Comparison of ENCODE assay signal across 9 cellular contexts in genomic region chr18:75208055-75208835, GRCh38. TPM values are rescaled to one million over a fixed set of nuclear protein-coding genes. Genes with fewer than 3 reads are reported as not detected.
DNase-seq lines count a peak whose midpoint lies in the region; ATAC-seq, FAIRE-seq and TF ChIP-seq lines count a peak whose summit lies in the region.
"Had no signal": no experiment of that assay in that cellular context is flagged by ENCODE, and none has a peak within 500 bp of the region (broad histone marks: within the 10 kb centered on the region; RNA-seq: fewer than 3 reads in every experiment).

No MANE protein-coding gene starts in this region.

- peak; percentile 56 for FAIRE-seq in GM12878 (lab: Jason Lieb, UNC)
- FAIRE-seq: colon had no signal

- under 1% methylated on average over 46 of the region's 73 CpGs for WGBS in GM12878 (ENCODE audit: insufficient coverage, insufficient replicate concordance, low lambda C conversion rate, missing lambda C conversion rate)
- WGBS in smooth muscle cell (ENCODE audit: low lambda C conversion rate): under 1% methylated on average over 68 of the region's 73 CpGs

- peaks cover 68% of the 10 kb centered on the region for H3K79me2 ChIP-seq in DOHH2 (ENCODE audit: control insufficient read depth, low read length)
- peaks cover 68% of the 10 kb centered on the region for H3K79me2 ChIP-seq in GM12878 (ENCODE audit: control insufficient read depth, insufficient read depth, low read length)
- peaks cover 83% of the 10 kb centered on the region for H3K79me2 ChIP-seq in smooth muscle cell (ENCODE audit: low read depth)

- H3K9me3 ChIP-seq in DOHH2 (ENCODE audit: control insufficient read depth, insufficient read depth, low read length) (no peaks in the 10 kb centered on the region), T-helper 17 cell (ENCODE audit: control insufficient read depth, low read length, poor library complexity, severe bottlenecking) (no peaks in the 10 kb centered on the region), GM12878 (replicated peaks; ENCODE audit: control insufficient read depth, insufficient read depth, low read length) (no peaks in the 10 kb centered on the region), iPS-20b (ENCODE audit: insufficient read depth, low read depth, low read length) (no peaks in the 10 kb centered on the region), smooth muscle cell (replicated peaks; ENCODE audit: low read depth) (no peaks in the 10 kb centered on the region)

- H3K27me3 ChIP-seq in DOHH2 (ENCODE audit: control insufficient read depth, low read length) (peaks cover 11% of the 10 kb centered on the region), GM12878 (replicated peaks in 1 of 2; ENCODE audit: control insufficient read depth in 2 of 2, insufficient read depth in 2 of 2, low read length in 1 of 2) (no peaks in the 10 kb centered on the region), iPS-20b (ENCODE audit: insufficient read depth, low read length) (peaks cover 87% of the 10 kb centered on the region), smooth muscle cell (ENCODE audit: low read depth) (no peaks in the 10 kb centered on the region)

- POLR2A ChIA-PET in GM12878 (lab: Charles Lee): no interaction called here

- in situ Hi-C loops in GM12878 (cut with MboI): loop anchor here (25.0 kb wide), 1 partner anchor 1904 kb away; no protein-coding TSS in a partner anchor

- H3K9me2 ChIP-seq in DOHH2 (replicated peaks; ENCODE audit: control insufficient read depth, low read length): no peaks in the 10 kb centered on the region

- peak; percentile 11 for ATAC-seq in GM21723 (IDR thresholded peaks at IDR 0.05; ENCODE audit: unreplicated experiment)
- peak; percentile 11 for ATAC-seq in T-helper 17 cell
- peak; percentile 7 for ATAC-seq in GM12878

- peak overlapping the region; percentile 86 for H3K27ac ChIP-seq in DOHH2 (ENCODE audit: low read depth, low read length)
- H3K27ac ChIP-seq in GM12878 (ENCODE audit: control insufficient read depth, insufficient read depth): peak overlapping the region; percentile 86
- no peak overlapping the region for H3K27ac ChIP-seq in iPS-20b (ENCODE audit: low read length)
- H3K27ac ChIP-seq in smooth muscle cell (ENCODE audit: low read depth): peak overlapping the region; percentile 82

- SMC1A ChIA-PET in GM12878 (lab: Charles Lee; ENCODE audit: uncharacterized antibody, unreplicated experiment): no interaction called here

- H2AFZ ChIP-seq in GM12878 (ENCODE audit: control insufficient read depth, low read depth, low read length): peak overlapping the region; percentile 82
- H2AFZ ChIP-seq in smooth muscle cell (ENCODE audit: low read depth): no peak overlapping the region

- peak overlapping the region; percentile 91 for H3K27ac Mint-ChIP-seq in T-helper 17 cell

- TF ChIP-seq CTCF in DOHH2 (IDR thresholded peaks at IDR 0.05; ENCODE audit: low read depth, low read length, poor library complexity, severe bottlenecking) (peak; percentile 24), GM12878 (IDR thresholded peaks at IDR 0.05 in 2 of 3, conservative IDR thresholded peaks at IDR 0.05 in 1 of 3; ENCODE audit: control insufficient read depth in 2 of 3, extremely low read depth in 1 of 3, insufficient read depth in 1 of 3, low read depth in 3 of 3, low read length in 3 of 3) (0 out of 6 replicates have a peak, but pooled peaks of 1 of the 3 experiments have one; percentile 1), smooth muscle cell (IDR thresholded peaks at IDR 0.05; ENCODE audit: borderline replicate concordance, insufficient read depth, poor library complexity, severe bottlenecking) (no peak)

- DNase-seq in LoVo (ENCODE audit: low spot score) (peak; percentile 41), T-helper 17 cell (peak in 2 of 3 donors; percentile 23 to 24), GM12878 (ENCODE audit: low read depth, low spot score) (no peak), smooth muscle cell (lab: John Stamatoyannopoulos, UW; ENCODE audit: unreplicated experiment) (no peak), COLO829 (ENCODE audit: low spot score) (no peak)

- no peaks in the 10 kb centered on the region for H3K27me3 Mint-ChIP-seq in T-helper 17 cell

- H3F3A ChIP-seq in DOHH2 (ENCODE audit: control insufficient read depth, insufficient read depth) (peaks cover 21% of the 10 kb centered on the region), smooth muscle cell (ENCODE audit: low read depth) (peaks cover 12% of the 10 kb centered on the region)

- H3K4me1 ChIP-seq in DOHH2 (ENCODE audit: control insufficient read depth, low read length): peaks cover 33% of the 10 kb centered on the region
- H3K4me1 ChIP-seq in GM12878 (ENCODE audit: control insufficient read depth, insufficient read depth, low read length): peaks cover 6% of the 10 kb centered on the region; the same call in 1 of the 2 replicates
- peaks cover 28% of the 10 kb centered on the region for H3K4me1 ChIP-seq in iPS-20b (ENCODE audit: insufficient read depth, low read length)
- H3K4me1 ChIP-seq in smooth muscle cell (ENCODE audit: low read depth): peaks cover 33% of the 10 kb centered on the region

- TF ChIP-seq EP300 in GM12878 (IDR thresholded peaks at IDR 0.05; ENCODE audit: borderline replicate concordance in 1 of 2, control insufficient read depth in 1 of 2, low read depth in 2 of 2, low read length in 2 of 2): no peak

- CTCF ChIA-PET in GM12878 (lab: Yijun Ruan, JAX): interaction anchor here (0.7 kb wide), 1 partner anchor 556 kb away, joined by 3 read pairs; no protein-coding TSS in a partner anchor

- peak; percentile 74 for TF ChIP-seq POLR2A in GM12878 (IDR thresholded peaks at IDR 0.05; ENCODE audit: low read depth, low read length)

- intact Hi-C loops in GM12878 (cut with micrococcal nuclease; ENCODE audit: unreplicated experiment): loop anchor here (5.0 to 10.0 kb wide), 8 partner anchors 36 to 1277 kb away; partner anchors contain the start of genes CNDP2, FBXO15 and TIMM21

- no peaks in the 10 kb centered on the region for H3K36me3 ChIP-seq in DOHH2 (ENCODE audit: control insufficient read depth, low read length)
- no peaks in the 10 kb centered on the region for H3K36me3 ChIP-seq in GM12878 (ENCODE audit: control insufficient read depth in 2 of 2, insufficient read depth in 2 of 2, low read length in 1 of 2)
- no peaks in the 10 kb centered on the region for H3K36me3 ChIP-seq in iPS-20b (ENCODE audit: insufficient read depth, low read depth, low read length)
- no peaks in the 10 kb centered on the region for H3K36me3 ChIP-seq in smooth muscle cell (ENCODE audit: low read depth)

- no peak for TF ChIP-seq RAD21 in GM12878 (IDR thresholded peaks at IDR 0.05; ENCODE audit: insufficient read depth, low read depth, low read length)

- H3K4me2 ChIP-seq in DOHH2 (ENCODE audit: low read length) (peak overlapping the region; percentile 84), GM12878 (ENCODE audit: control insufficient read depth, insufficient read depth) (peak overlapping the region; percentile 76), smooth muscle cell (peak overlapping the region; percentile 96)

- peaks cover 5% of the 10 kb centered on the region for H3K36me3 Mint-ChIP-seq in T-helper 17 cell (ENCODE audit: low read depth)

- H3K9ac ChIP-seq in GM12878 (ENCODE audit: control insufficient read depth, insufficient read depth, low read length) (peak overlapping the region; percentile 83), iPS-20b (ENCODE audit: low read depth, low read length) (no peak overlapping the region; the same call in 1 of the 2 replicates), smooth muscle cell (ENCODE audit: low read depth) (peak overlapping the region; percentile 58)

- RAD21 ChIA-PET in GM12878 (lab: Charles Lee; ENCODE audit: unreplicated experiment): no interaction called here

- H3K4me3 ChIP-seq in DOHH2 (ENCODE audit: low read length) (peak overlapping the region; percentile 92), GM12878 (peak overlapping the region; percentile 96), iPS-20b (ENCODE audit: low read length) (peak overlapping the region; percentile 74), smooth muscle cell (peak overlapping the region; percentile 91)

- no TSS peak for BruUV-seq in GM12878 (replicated peaks; lab: Mats Ljungman, UMichigan)

- peaks cover 43% of the 10 kb centered on the region for H3K4me1 Mint-ChIP-seq in T-helper 17 cell

- H3K4me3 Mint-ChIP-seq in T-helper 17 cell: peak overlapping the region; percentile 98

- H4K20me1 ChIP-seq in DOHH2 (ENCODE audit: control insufficient read depth, insufficient read depth, low read depth, low read length) (peaks cover 13% of the 10 kb centered on the region; the same call in 1 of the 2 replicates), GM12878 (ENCODE audit: control insufficient read depth, insufficient read depth) (no peaks in the 10 kb centered on the region), smooth muscle cell (ENCODE audit: low read depth) (peaks cover 62% of the 10 kb centered on the region)

RNA-seq across cellular contexts. Expression of gene PTGR3, which starts 0.7 kb away (rescaled TPM):
- total RNA-seq in T-helper 17 cell (10 to 100 TPM; 20.8 to 25.1 TPM), GM12878 (2014; rRNA removed) (8.7 and 15.1 TPM in 2 replicates), GM12878 (2014; rRNA removed; fragmentation: Illumina TruSeq; extraction: Trizol) (12.2 and 13.2 TPM in 2 replicates), GM12878 (2021) (44.9 and 45.1 TPM in 2 replicates), smooth muscle cell (32.9 and 35.0 TPM in 2 replicates)
- 18.9 and 21.4 TPM in 2 replicates for total RNA-seq in GM12878 (2013; cell fraction: nucleolus; rRNA removed)
- 7.0 TPM for polyA plus RNA-seq in GM12878 (2011; ENCODE audit: low read depth)
- polyA plus RNA-seq in GM12878 (2011; rRNA removed) (63.9 and 69.8 TPM in 2 replicates), GM12878 (2014; fragmentation: Illumina TruSeq; extraction: Trizol) (29.5 and 30.4 TPM in 2 replicates), GM12878 (2014; fragmentation: Nextera tagmentation; extraction: Ambion mirVana) (1 to 10 TPM; 6.2 to 8.8 TPM), GM12878 (2014; rRNA removed) (29.2 and 34.8 TPM in 2 replicates), GM12878 (2016; fragmentation: Nextera tagmentation; extraction: Ambion mirVana) (10 to 100 TPM; 21.8 to 22.0 TPM), smooth muscle cell (29.6 and 29.7 TPM in 2 replicates)
- polyA plus RNA-seq in GM12878 (2011; cell fraction: cytosol; rRNA removed): 52.5 and 53.4 TPM in 2 replicates
- 87.8 and 88.3 TPM in 2 replicates for polyA plus RNA-seq in GM12878 (2011; cell fraction: nucleus; rRNA removed)
- 16.7 and 18.1 TPM in 2 replicates for polyA plus RNA-seq in GM12878 (2012)
- polyA minus RNA-seq in GM12878 (2011; rRNA and poly(A)+ RNA removed): 57.6 and 90.8 TPM in 2 replicates
- polyA minus RNA-seq in GM12878 (2011; cell fraction: cytosol; rRNA and poly(A)+ RNA removed): 15.9 and 22.5 TPM in 2 replicates
- 34.7 and 50.0 TPM in 2 replicates for polyA minus RNA-seq in GM12878 (2011; cell fraction: nucleus; rRNA and poly(A)+ RNA removed)

RNA-seq across cellular contexts. Expression of gene TSHZ1, which starts 2.4 kb away (rescaled TPM):
- total RNA-seq in T-helper 17 cell: 10 to 100 TPM; 17.5 to 17.6 TPM
- total RNA-seq in GM12878 (2013; cell fraction: nucleolus; rRNA removed): 7.5 TPM in 2 replicates
- total RNA-seq in GM12878 (2014; rRNA removed): 8.3 and 8.7 TPM in 2 replicates
- 5.8 and 6.2 TPM in 2 replicates for total RNA-seq in GM12878 (2014; rRNA removed; fragmentation: Illumina TruSeq; extraction: Trizol)
- total RNA-seq in GM12878 (2021): 14.0 and 15.2 TPM in 2 replicates
- 2.4 TPM for polyA plus RNA-seq in GM12878 (2011; ENCODE audit: low read depth)
- 2.8 and 4.0 TPM in 2 replicates for polyA plus RNA-seq in GM12878 (2011; rRNA removed)
- polyA plus RNA-seq in GM12878 (2011; cell fraction: cytosol; rRNA removed): 4.4 and 4.8 TPM in 2 replicates
- polyA plus RNA-seq in GM12878 (2011; cell fraction: nucleus; rRNA removed): 5.2 and 7.7 TPM in 2 replicates
- 4.3 and 5.1 TPM in 2 replicates for polyA plus RNA-seq in GM12878 (2012)
- 5.3 and 7.1 TPM in 2 replicates for polyA plus RNA-seq in GM12878 (2014; fragmentation: Illumina TruSeq; extraction: Trizol)
- 1 to 10 TPM; 2.2 to 2.9 TPM for polyA plus RNA-seq in GM12878 (2014; fragmentation: Nextera tagmentation; extraction: Ambion mirVana)
- polyA plus RNA-seq in GM12878 (2014; rRNA removed): 6.7 and 7.9 TPM in 2 replicates
- 1 to 10 TPM; 2.4 to 2.8 TPM for polyA plus RNA-seq in GM12878 (2016; fragmentation: Nextera tagmentation; extraction: Ambion mirVana)
- 4.9 and 6.4 TPM in 2 replicates for polyA minus RNA-seq in GM12878 (2011; rRNA and poly(A)+ RNA removed)
- 5.1 and 5.2 TPM in 2 replicates for polyA minus RNA-seq in GM12878 (2011; cell fraction: cytosol; rRNA and poly(A)+ RNA removed)
- polyA minus RNA-seq in GM12878 (2011; cell fraction: nucleus; rRNA and poly(A)+ RNA removed): 4.1 and 7.7 TPM in 2 replicates
- total RNA-seq in smooth muscle cell: 25.1 and 26.1 TPM in 2 replicates
- polyA plus RNA-seq in smooth muscle cell: 20.7 and 21.3 TPM in 2 replicates

Comparison
In these comparisons a context has a peak if more than half of its experiments do, and no peak if none do; other contexts are left out.
1. DNase-seq: peak in LoVo (single experiment) and T-helper 17 cell (2 of 3); none in GM12878 (single experiment), smooth muscle cell (single experiment) and COLO829 (single experiment).
2. Peak in every context shown above with its lines, with median percentiles within 50 percentile points of each other: H3K4me2 ChIP-seq, H3K4me3 ChIP-seq and ATAC-seq.